Comparison of ENCODE assay signal across 19 cellular contexts in the genomic region with DNA sequence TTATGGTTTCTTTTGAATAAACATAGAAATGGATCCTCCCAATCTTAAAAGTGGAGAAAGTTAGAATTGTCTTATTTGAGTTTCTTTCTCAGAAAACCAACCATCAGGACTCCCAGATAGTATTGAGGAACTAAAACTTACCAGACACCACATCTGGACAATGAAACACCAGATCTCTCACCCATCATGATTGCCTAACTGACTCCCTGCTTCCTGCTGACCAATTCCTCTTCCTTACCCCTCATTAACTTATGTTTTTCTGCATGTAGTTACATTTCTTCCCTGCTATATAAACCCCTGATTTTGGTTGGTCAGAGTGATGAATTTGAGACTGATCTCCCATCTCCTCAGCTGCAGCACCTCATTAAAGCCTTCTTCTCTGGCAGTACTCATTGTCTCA.
DNase-seq lines count a peak whose midpoint lies in the region; ATAC-seq and TF ChIP-seq lines count a peak whose summit lies in the region.
"Had no signal": no experiment of that assay in that cellular context is flagged by ENCODE, and none has a peak within 500 bp of the region (broad histone marks: within the 10 kb centered on the region; RNA-seq: fewer than 3 reads in every experiment).

No MANE protein-coding gene starts in this region.

- no peaks in the 10 kb centered on the region for H3K36me3 Mint-ChIP-seq in activated B cell treated with CpG ODN at 0.5 μM for 24 hours (ENCODE audit: low read depth)
- no peaks in the 10 kb centered on the region for H3K36me3 Mint-ChIP-seq in stimulated activated memory B cell treated with anti-CD40 and anti-IgM and Interleukin-4, amounts not matched to agents 10 μg/mL and 1 μg/mL and 100 μg/mL, for 72 hours
- H3K36me3 Mint-ChIP-seq in GM23338 (ENCODE audit: low read depth), result no peaks in the 10 kb centered on the region; the same call in 1 of the 3 replicates

- H2AFZ ChIP-seq in osteoblast (ENCODE audit: low read length) (no peak overlapping the region), GM23338 (no peak overlapping the region)

- POLR2A ChIA-PET in activated B cell treated with CpG ODN at 0.5 μM for 24 hours (lab: Charles Lee), result no interaction called here

- TF ChIP-seq CTCF in activated B cell treated with CpG ODN at 0.5 μM for 24 hours (IDR thresholded peaks at IDR 0.05), result no peak
- no peak for TF ChIP-seq CTCF in osteoblast (IDR thresholded peaks at IDR 0.05; ENCODE audit: extremely low read depth, low read depth, low read length)
- TF ChIP-seq CTCF in GM23338 (conservative IDR thresholded peaks at IDR 0.05; ENCODE audit: low read depth in 2 of 2), result no peak

- H3K4me3 ChIP-seq in osteoblast (ENCODE audit: insufficient read depth, low read length) (no peak overlapping the region), GM23338 (no peak overlapping the region)
- H3K4me3 ChIP-seq: BLaER1 had no signal

- no peak overlapping the region for H3K4me2 ChIP-seq in osteoblast (ENCODE audit: insufficient read depth, low read length)
- H3K4me2 ChIP-seq in GM23338, result no peak overlapping the region
- H3K4me2 ChIP-seq: BLaER1, SK-N-SH had no signal

- no peaks in the 10 kb centered on the region for H3K27me3 ChIP-seq in osteoblast (ENCODE audit: insufficient read depth, low read length)
- no peaks in the 10 kb centered on the region for H3K27me3 ChIP-seq in GM23338 (ENCODE audit: insufficient read depth)
- H3K27me3 ChIP-seq: BLaER1 had no signal

- no peaks in the 10 kb centered on the region for H3K9me3 Mint-ChIP-seq in activated B cell treated with CpG ODN at 0.5 μM for 24 hours
- no peaks in the 10 kb centered on the region for H3K9me3 Mint-ChIP-seq in stimulated activated memory B cell treated with anti-CD40 and anti-IgM and Interleukin-4, amounts not matched to agents 10 μg/mL and 1 μg/mL and 100 μg/mL, for 72 hours
- H3K9me3 Mint-ChIP-seq in GM23338, result peaks cover 75% of the 10 kb centered on the region

- ATAC-seq in activated B cell treated with CpG ODN at 0.5 μM for 24 hours (ENCODE audit: low read depth) (no peak), GM23338 (no peak)
- ATAC-seq in stimulated activated memory B cell treated with anti-CD40 and anti-IgM and Interleukin-4, amounts not matched to agents 10 μg/mL and 1 μg/mL and 100 μg/mL, for 72 hours, result no peak

- H3K27ac Mint-ChIP-seq in activated B cell treated with CpG ODN at 0.5 μM for 24 hours, result no peak overlapping the region
- H3K27ac Mint-ChIP-seq in stimulated activated memory B cell treated with anti-CD40 and anti-IgM and Interleukin-4, amounts not matched to agents 10 μg/mL and 1 μg/mL and 100 μg/mL, for 72 hours, result peak overlapping the region; percentile 40
- H3K27ac Mint-ChIP-seq in GM23338, result no peak overlapping the region

- no peaks in the 10 kb centered on the region for H3K9me2 ChIP-seq in GM23338 (ENCODE audit: insufficient read depth)
- H3K9me2 ChIP-seq: SK-N-SH had no signal

- H4K20me1 ChIP-seq in osteoblast (ENCODE audit: insufficient read depth, low read length) (no peaks in the 10 kb centered on the region), GM23338 (replicated peaks; ENCODE audit: insufficient read depth) (no peaks in the 10 kb centered on the region)
- H4K20me1 ChIP-seq: BLaER1 had no signal

- peak overlapping the region; percentile 1 for H3K4me3 Mint-ChIP-seq in activated B cell treated with CpG ODN at 0.5 μM for 24 hours
- no peak overlapping the region for H3K4me3 Mint-ChIP-seq in stimulated activated memory B cell treated with anti-CD40 and anti-IgM and Interleukin-4, amounts not matched to agents 10 μg/mL and 1 μg/mL and 100 μg/mL, for 72 hours
- H3K4me3 Mint-ChIP-seq in GM23338, result no peak overlapping the region
- H3K4me3 Mint-ChIP-seq: CD8-positive, alpha-beta memory T cell had no signal

- no peaks in the 10 kb centered on the region for H3F3A ChIP-seq in GM23338 (replicated peaks; ENCODE audit: low read depth)

- intact Hi-C loops in activated B cell treated with CpG ODN at 0.5 μM for 24 hours (cut with micrococcal nuclease), result loop anchor here (10.0 kb wide), 2 partner anchors 214 to 924 kb away; no protein-coding TSS in a partner anchor

- H3K27ac ChIP-seq in osteoblast (ENCODE audit: low read depth, low read length) (no peak overlapping the region), GM23338 (ENCODE audit: low read depth) (no peak overlapping the region)
- H3K27ac ChIP-seq: BLaER1 had no signal

- H3K4me1 Mint-ChIP-seq in activated B cell treated with CpG ODN at 0.5 μM for 24 hours, result peaks cover 68% of the 10 kb centered on the region
- peaks cover 62% of the 10 kb centered on the region for H3K4me1 Mint-ChIP-seq in stimulated activated memory B cell treated with anti-CD40 and anti-IgM and Interleukin-4, amounts not matched to agents 10 μg/mL and 1 μg/mL and 100 μg/mL, for 72 hours
- H3K4me1 Mint-ChIP-seq in GM23338, result peaks cover 11% of the 10 kb centered on the region
- H3K4me1 Mint-ChIP-seq: CD8-positive, alpha-beta memory T cell had no signal

- H3K36me3 ChIP-seq in osteoblast (ENCODE audit: insufficient read depth, low read length) (no peaks in the 10 kb centered on the region), GM23338 (ENCODE audit: insufficient read depth) (no peaks in the 10 kb centered on the region)
- H3K36me3 ChIP-seq: BLaER1 had no signal

- DNase-seq in SIG-M5 treated with dmso at 0.1 percent for 504 hours (lab: John Stamatoyannopoulos, UW; ENCODE audit: unreplicated experiment), result peak; percentile 4
- DNase-seq in SIG-M5 (lab: John Stamatoyannopoulos, UW), result no peak
- peak; percentile 62 for DNase-seq in NOMO-1 treated with DMSO at 0.1 percent for 48 hours (lab: John Stamatoyannopoulos, UW; ENCODE audit: unreplicated experiment)
- DNase-seq in activated B cell treated with CpG ODN at 0.5 μM for 24 hours, result no peak
- no peak for DNase-seq in osteoblast (ENCODE audit: insufficient read length, low spot score, missing footprints)
- DNase-seq in SHP77 (lab: John Stamatoyannopoulos, UW), result no peak
- no peak for DNase-seq in GM23338 (ENCODE audit: low spot score)
- DNase-seq: 8988T; CD8-positive, alpha-beta memory T cell; DMS53; EL; NCI-H1105 treated with DMSO at 0.1 percent for 48 hours; NCI-H1694; NCI-H2081 treated with DMSO at 0.1 percent for 48 hours; NK-92 treated with Interleukin-12 subunit alpha and Interleukin-12 subunit beta, amount 100 ng/mL, for 24 hours; SK-N-SH; T-helper 1 cell had no signal

- CTCF ChIA-PET in activated B cell treated with CpG ODN at 0.5 μM for 24 hours (lab: Charles Lee), result no interaction called here

- no peaks in the 10 kb centered on the region for H3K9me3 ChIP-seq in osteoblast (ENCODE audit: low read depth, low read length)
- H3K9me3 ChIP-seq: BLaER1, SK-N-SH had no signal

- no peaks in the 10 kb centered on the region for H3K4me1 ChIP-seq in osteoblast (ENCODE audit: insufficient read depth, low read length)
- peaks cover 33% of the 10 kb centered on the region for H3K4me1 ChIP-seq in GM23338 (ENCODE audit: insufficient read depth)

- H3K79me2 ChIP-seq in osteoblast (ENCODE audit: insufficient read depth, low read length), result no peaks in the 10 kb centered on the region
- no peaks in the 10 kb centered on the region for H3K79me2 ChIP-seq in GM23338 (replicated peaks; ENCODE audit: insufficient read depth)

- H3K27me3 Mint-ChIP-seq in activated B cell treated with CpG ODN at 0.5 μM for 24 hours (no peaks in the 10 kb centered on the region), GM23338 (ENCODE audit: insufficient read depth, low read depth, poor library complexity) (peaks cover 5% of the 10 kb centered on the region)
- no peaks in the 10 kb centered on the region for H3K27me3 Mint-ChIP-seq in stimulated activated memory B cell treated with anti-CD40 and anti-IgM and Interleukin-4, amounts not matched to agents 10 μg/mL and 1 μg/mL and 100 μg/mL, for 72 hours

TF ChIP-seq in GM23338, 12 proteins besides CTCF, POLR2A, EP300 and RAD21 (continues in another document):
- TF ChIP-seq NANOG (IDR thresholded peaks at IDR 0.05; ENCODE audit: borderline replicate concordance) (no peak), CREB1 (CRISPR knock-in tag; IDR thresholded peaks at IDR 0.05; ENCODE audit: low read depth) (no peak), EZH2phosphoT487 (IDR thresholded peaks at IDR 0.05; ENCODE audit: unreplicated experiment) (no peak), STAT1 (IDR thresholded peaks at IDR 0.05; ENCODE audit: unreplicated experiment) (no peak), ZNF331 (CRISPR knock-in tag; IDR thresholded peaks at IDR 0.05; ENCODE audit: low read depth) (no peak), JUNB (IDR thresholded peaks at IDR 0.05; ENCODE audit: unreplicated experiment) (no peak)
- TF ChIP-seq, protein P1, sequence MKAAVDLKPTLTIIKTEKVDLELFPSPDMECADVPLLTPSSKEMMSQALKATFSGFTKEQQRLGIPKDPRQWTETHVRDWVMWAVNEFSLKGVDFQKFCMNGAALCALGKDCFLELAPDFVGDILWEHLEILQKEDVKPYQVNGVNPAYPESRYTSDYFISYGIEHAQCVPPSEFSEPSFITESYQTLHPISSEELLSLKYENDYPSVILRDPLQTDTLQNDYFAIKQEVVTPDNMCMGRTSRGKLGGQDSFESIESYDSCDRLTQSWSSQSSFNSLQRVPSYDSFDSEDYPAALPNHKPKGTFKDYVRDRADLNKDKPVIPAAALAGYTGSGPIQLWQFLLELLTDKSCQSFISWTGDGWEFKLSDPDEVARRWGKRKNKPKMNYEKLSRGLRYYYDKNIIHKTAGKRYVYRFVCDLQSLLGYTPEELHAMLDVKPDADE (IDR thresholded peaks at IDR 0.05), result no peak
- TF ChIP-seq, protein P2, sequence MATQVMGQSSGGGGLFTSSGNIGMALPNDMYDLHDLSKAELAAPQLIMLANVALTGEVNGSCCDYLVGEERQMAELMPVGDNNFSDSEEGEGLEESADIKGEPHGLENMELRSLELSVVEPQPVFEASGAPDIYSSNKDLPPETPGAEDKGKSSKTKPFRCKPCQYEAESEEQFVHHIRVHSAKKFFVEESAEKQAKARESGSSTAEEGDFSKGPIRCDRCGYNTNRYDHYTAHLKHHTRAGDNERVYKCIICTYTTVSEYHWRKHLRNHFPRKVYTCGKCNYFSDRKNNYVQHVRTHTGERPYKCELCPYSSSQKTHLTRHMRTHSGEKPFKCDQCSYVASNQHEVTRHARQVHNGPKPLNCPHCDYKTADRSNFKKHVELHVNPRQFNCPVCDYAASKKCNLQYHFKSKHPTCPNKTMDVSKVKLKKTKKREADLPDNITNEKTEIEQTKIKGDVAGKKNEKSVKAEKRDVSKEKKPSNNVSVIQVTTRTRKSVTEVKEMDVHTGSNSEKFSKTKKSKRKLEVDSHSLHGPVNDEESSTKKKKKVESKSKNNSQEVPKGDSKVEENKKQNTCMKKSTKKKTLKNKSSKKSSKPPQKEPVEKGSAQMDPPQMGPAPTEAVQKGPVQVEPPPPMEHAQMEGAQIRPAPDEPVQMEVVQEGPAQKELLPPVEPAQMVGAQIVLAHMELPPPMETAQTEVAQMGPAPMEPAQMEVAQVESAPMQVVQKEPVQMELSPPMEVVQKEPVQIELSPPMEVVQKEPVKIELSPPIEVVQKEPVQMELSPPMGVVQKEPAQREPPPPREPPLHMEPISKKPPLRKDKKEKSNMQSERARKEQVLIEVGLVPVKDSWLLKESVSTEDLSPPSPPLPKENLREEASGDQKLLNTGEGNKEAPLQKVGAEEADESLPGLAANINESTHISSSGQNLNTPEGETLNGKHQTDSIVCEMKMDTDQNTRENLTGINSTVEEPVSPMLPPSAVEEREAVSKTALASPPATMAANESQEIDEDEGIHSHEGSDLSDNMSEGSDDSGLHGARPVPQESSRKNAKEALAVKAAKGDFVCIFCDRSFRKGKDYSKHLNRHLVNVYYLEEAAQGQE (IDR thresholded peaks at IDR 0.05; ENCODE audit: unreplicated experiment), result no peak

Comparison
In these comparisons a context has a peak if more than half of its experiments do, and no peak if none do; other contexts are left out.
1. DNase-seq: peak in SIG-M5 treated with dmso at 0.1 percent for 504 hours (single experiment) and NOMO-1 treated with DMSO at 0.1 percent for 48 hours (single experiment); none in SIG-M5 (single experiment), activated B cell treated with CpG ODN at 0.5 μM for 24 hours (single experiment), osteoblast (single experiment), SHP77 (0 of 2) and GM23338 (single experiment).